25 cellular contexts compared by ENCODE assay signal in genomic region chr4:100479971-100480370, GRCh38. TPM values are rescaled to one million over a fixed set of nuclear protein-coding genes. Genes with fewer than 3 reads are reported as not detected.
DNase-seq lines count a peak whose midpoint lies in the region; ATAC-seq, FAIRE-seq and TF ChIP-seq lines count a peak whose summit lies in the region.
"Had no signal": no experiment of that assay in that cellular context is flagged by ENCODE, and none has a peak within 500 bp of the region (broad histone marks: within the 10 kb centered on the region; RNA-seq: fewer than 3 reads in every experiment).

No MANE protein-coding gene starts in this region.

- no peaks in the 10 kb centered on the region for H3K36me3 Mint-ChIP-seq in T-helper 17 cell (ENCODE audit: low read depth)
- H3K36me3 Mint-ChIP-seq: CD14-positive monocyte; CD4-positive, alpha-beta memory T cell; CD4-positive, CD25-positive, alpha-beta regulatory T cell; CD8-positive, alpha-beta memory T cell had no signal

- POLR2A ChIA-PET in A549 (lab: Yijun Ruan, JAX) (no interaction called here), IMR-90 (lab: Charles Lee; ENCODE audit: unreplicated experiment) (no interaction called here), H1 (lab: Charles Lee; ENCODE audit: partially characterized antibody) (no interaction called here)

- CTCF ChIA-PET in A549 (lab: Yijun Ruan, JAX) (no interaction called here), IMR-90 (lab: Yijun Ruan, JAX) (interaction anchor here (0.7 kb wide), 1 partner anchor 464 kb away, joined by 4 read pairs; no protein-coding TSS in a partner anchor), H1 (lab: Charles Lee; ENCODE audit: partially characterized antibody) (no interaction called here)

- H3K4me2 ChIP-seq in A549 = no peak overlapping the region
- H3K4me2 ChIP-seq in IMR-90 (ENCODE audit: low read depth, low read length) = no peak overlapping the region
- H3K4me2 ChIP-seq in H1 (ENCODE audit: insufficient read depth in 1 of 2, low read depth in 2 of 2, low read length in 2 of 2) = no peak overlapping the region
- H3K4me2 ChIP-seq: BLaER1 had no signal

- H2BK120ac ChIP-seq in IMR-90 (ENCODE audit: low read depth, low read length) (no peak overlapping the region), H1 (replicated peaks; ENCODE audit: low read depth, low read length) (no peak overlapping the region)

- no peak overlapping the region for H2BK12ac ChIP-seq in H1 (ENCODE audit: low read depth, low read length)

- TF ChIP-seq EP300 in A549 (IDR thresholded peaks at IDR 0.05) (no peak), H1 (IDR thresholded peaks at IDR 0.05; ENCODE audit: borderline replicate concordance in 1 of 2, low read depth in 2 of 2, low read length in 2 of 2) (no peak)

- no peak overlapping the region for H4K8ac ChIP-seq in IMR-90 (ENCODE audit: low read depth in 2 of 2, low read length in 2 of 2)
- H4K8ac ChIP-seq in H1 (ENCODE audit: extremely low read depth, insufficient read depth, low read length) = no peak overlapping the region

- TF ChIP-seq RAD21 in A549 (conservative IDR thresholded peaks at IDR 0.05 in 1 of 2, IDR thresholded peaks at IDR 0.05 in 1 of 2) = no peak
- TF ChIP-seq RAD21 in IMR-90 (IDR thresholded peaks at IDR 0.05; ENCODE audit: low read length) = no peak
- no peak for TF ChIP-seq RAD21 in H1 (IDR thresholded peaks at IDR 0.05 in 1 of 2, conservative IDR thresholded peaks at IDR 0.05 in 1 of 2; ENCODE audit: low read depth in 2 of 2, low read length in 2 of 2)

- dilution Hi-C loops in IMR-90 (cut with HindIII; ENCODE audit: low sequenced_read_pairs, unreplicated experiment) = no loop called here

- H3K79me2 ChIP-seq in H1 (ENCODE audit: control insufficient read depth in 1 of 2, insufficient read depth in 2 of 2, low read length in 2 of 2) = no peaks in the 10 kb centered on the region

- DNase-seq in A549 (ENCODE audit: low read depth in 1 of 2, low spot score in 1 of 2) (no peak), IMR-90 (no peak), H1 (ENCODE audit: low read depth in 1 of 2, low spot score in 2 of 2) (no peak), T-helper 17 cell (no peak)
- no peak for DNase-seq in activated CD4-positive, alpha-beta T cell treated with anti-CD3 and anti-CD28 coated beads for 1 hour
- DNase-seq: 8988T; BE2C; C1 segment of cervical spinal cord; CD4-positive, alpha-beta memory T cell; CD4-positive, CD25-positive, alpha-beta regulatory T cell; CD8-positive, alpha-beta memory T cell; COR-L47; DMS 273 treated with DMSO at 0.1 percent for 48 hours; DMS153; DMS53; DMS79; DND-41; EL; GDM1 had no signal

- no peak overlapping the region for H3K56ac ChIP-seq in IMR-90 (ENCODE audit: extremely low read depth, insufficient read depth, low read length)
- H3K56ac ChIP-seq in H1 (replicated peaks; ENCODE audit: insufficient read length, low read depth, low read length) = no peak overlapping the region

- H3K4me1 Mint-ChIP-seq in T-helper 17 cell = no peaks in the 10 kb centered on the region
- H3K4me1 Mint-ChIP-seq: CD14-positive monocyte; CD4-positive, alpha-beta memory T cell; CD4-positive, CD25-positive, alpha-beta regulatory T cell; CD8-positive, alpha-beta memory T cell had no signal

- H3K9me3 ChIP-seq in A549 (no peaks in the 10 kb centered on the region), IMR-90 (ENCODE audit: control insufficient read depth, insufficient read depth, low read length) (no peaks in the 10 kb centered on the region), H1 (ENCODE audit: insufficient read depth in 2 of 2, low read depth in 1 of 2, low read length in 1 of 2) (no peaks in the 10 kb centered on the region), T-helper 17 cell (ENCODE audit: control insufficient read depth, low read length, poor library complexity, severe bottlenecking) (no peaks in the 10 kb centered on the region)
- H3K9me3 ChIP-seq: BE2C, BLaER1 had no signal

- TF ChIP-seq POLR2A in A549 (IDR thresholded peaks at IDR 0.05; ENCODE audit: low read length) (no peak), IMR-90 (IDR thresholded peaks at IDR 0.05; ENCODE audit: low read depth, low read length) (no peak), H1 (IDR thresholded peaks at IDR 0.05; ENCODE audit: control extremely low read depth in 1 of 2, low read depth in 2 of 2, low read length in 2 of 2) (no peak)

- no peak overlapping the region for H3K4ac ChIP-seq in IMR-90 (ENCODE audit: low read depth, low read length)
- no peak overlapping the region for H3K4ac ChIP-seq in H1 (replicated peaks; ENCODE audit: insufficient read length, low read depth, low read length)

- no TSS peak for BruUV-seq in IMR-90 (replicated peaks; lab: Mats Ljungman, UMichigan)

- H4K91ac ChIP-seq in IMR-90 (ENCODE audit: insufficient read depth, low read depth, low read length) (no peak overlapping the region), H1 (replicated peaks; ENCODE audit: insufficient read length, low read length) (no peak overlapping the region)

- H3K27ac ChIP-seq in A549 (no peak overlapping the region), IMR-90 (ENCODE audit: insufficient read depth, low read length) (no peak overlapping the region), H1 (ENCODE audit: low read depth, low read length) (no peak overlapping the region)
- H3K27ac ChIP-seq: BLaER1 had no signal

- H2BK15ac ChIP-seq in IMR-90 (ENCODE audit: low read depth, low read length) = no peak overlapping the region
- no peak overlapping the region for H2BK15ac ChIP-seq in H1 (ENCODE audit: low read length)

- in situ Hi-C loops in IMR-90 (cut with MboI; ENCODE audit: low sequenced_read_pairs) = no loop called here

- H2BK5ac ChIP-seq in IMR-90 (ENCODE audit: low read depth, low read length, poor library complexity, severe bottlenecking) = no peak overlapping the region
- H2BK5ac ChIP-seq in H1 (ENCODE audit: low read depth, low read length) = no peak overlapping the region

- no peak overlapping the region for H3K23ac ChIP-seq in IMR-90 (ENCODE audit: low read depth, low read length)
- no peak overlapping the region for H3K23ac ChIP-seq in H1 (ENCODE audit: insufficient read length)

- H3K23me2 ChIP-seq in H1 (ENCODE audit: low read depth, low read length) = no peaks in the 10 kb centered on the region

- no peaks in the 10 kb centered on the region for H3K36me3 ChIP-seq in IMR-90 (ENCODE audit: control insufficient read depth, insufficient read depth, low read length)
- no peaks in the 10 kb centered on the region for H3K36me3 ChIP-seq in H1 (ENCODE audit: control insufficient read depth in 2 of 4, insufficient read depth in 4 of 4, low read length in 3 of 4)
- H3K36me3 ChIP-seq: BE2C, BLaER1 had no signal

- H4K5ac ChIP-seq in IMR-90 (ENCODE audit: low read depth, low read length) = no peak overlapping the region
- no peak overlapping the region for H4K5ac ChIP-seq in H1 (ENCODE audit: insufficient read length, low read depth, low read length)

- H4K20me1 ChIP-seq in IMR-90 (ENCODE audit: insufficient read depth, low read length) (no peaks in the 10 kb centered on the region), H1 (replicated peaks in 1 of 2; ENCODE audit: control insufficient read depth in 1 of 2, insufficient read depth in 2 of 2, low read length in 2 of 2) (no peaks in the 10 kb centered on the region)
- H4K20me1 ChIP-seq: BLaER1 had no signal

- H2AK9ac ChIP-seq in IMR-90 (replicated peaks; ENCODE audit: low read depth, low read length, poor library complexity) = no peak overlapping the region

- ATAC-seq in A549 (no peak), IMR-90 (ENCODE audit: low read depth) (no peak), T-helper 17 cell (no peak)

- TF ChIP-seq CTCF in A549 (IDR thresholded peaks at IDR 0.05) (no peak), IMR-90 (conservative IDR thresholded peaks at IDR 0.05; ENCODE audit: low read depth, low read length) (no peak), H1 (IDR thresholded peaks at IDR 0.05; ENCODE audit: control extremely low read depth in 1 of 3, insufficient read depth in 1 of 3, low read depth in 1 of 3, low read length in 3 of 3) (no peak)

- H2BK20ac ChIP-seq in IMR-90 (ENCODE audit: low read depth, low read length) (no peak overlapping the region), H1 (ENCODE audit: low read length) (no peak overlapping the region)

- H3K4me1 ChIP-seq in A549 (no peaks in the 10 kb centered on the region), IMR-90 (ENCODE audit: control insufficient read depth, insufficient read depth, low read length) (no peaks in the 10 kb centered on the region), H1 (replicated peaks in 1 of 4; ENCODE audit: control insufficient read depth in 3 of 4, insufficient read depth in 4 of 4, low read length in 3 of 4) (no peaks in the 10 kb centered on the region)
- H3K4me1 ChIP-seq: BE2C, BLaER1 had no signal

- H3K18ac ChIP-seq in IMR-90 (ENCODE audit: low read depth, low read length) (no peak overlapping the region), H1 (ENCODE audit: extremely low read depth, low read length) (no peak overlapping the region)

- no peak for FAIRE-seq in A549 (lab: Jason Lieb, UNC)
- FAIRE-seq in H1 (lab: Jason Lieb, UNC) = no peak
- FAIRE-seq: GM12891, GM19239 had no signal

- H3K27me3 ChIP-seq in IMR-90 (ENCODE audit: control insufficient read depth, insufficient read depth, low read length) = no peaks in the 10 kb centered on the region
- H3K27me3 ChIP-seq in H1 (replicated peaks in 1 of 4; ENCODE audit: control insufficient read depth in 3 of 4, extremely low read depth in 1 of 4, insufficient read depth in 3 of 4, low read length in 3 of 4) = no peaks in the 10 kb centered on the region
- H3K27me3 ChIP-seq: BE2C, BLaER1 had no signal

- H3K14ac ChIP-seq in IMR-90 (replicated peaks; ENCODE audit: low read depth, low read length) = no peak overlapping the region
- no peak overlapping the region for H3K14ac ChIP-seq in H1 (ENCODE audit: insufficient read length)

- H3K9me1 ChIP-seq in IMR-90 (ENCODE audit: insufficient read depth, low read length) = no peaks in the 10 kb centered on the region

- H2AFZ ChIP-seq in IMR-90 (replicated peaks; ENCODE audit: low read length, poor library complexity) (no peak overlapping the region), H1 (ENCODE audit: low read length) (no peak overlapping the region)

- H3K9ac ChIP-seq in IMR-90 (ENCODE audit: low read depth, low read length) (no peak overlapping the region), H1 (replicated peaks in 1 of 4; ENCODE audit: extremely low read depth in 1 of 4, low read depth in 3 of 4, low read length in 3 of 4) (no peak overlapping the region)
- H3K9ac ChIP-seq: BLaER1 had no signal

- WGBS in A549 (ENCODE audit: missing lambda C conversion rate) = 19% methylated on average over 1 of the region's 1 CpG
- no CpG with 5 or more reads among the region's 1 CpG for WGBS in IMR-90 (ENCODE audit: extremely low coverage in 2 of 2, insufficient read length in 1 of 2), 2 experiments
- WGBS in H1 (ENCODE audit: extremely low coverage in 1 of 2, insufficient coverage in 1 of 2, insufficient read length in 1 of 2, insufficient replicate concordance in 2 of 2, low coverage in 1 of 2, low lambda C conversion rate in 2 of 2, missing lambda C conversion rate in 1 of 2), 2 experiments = 87% methylated on average over 1 of the region's 1 CpG; no CpG with 5 or more reads in 1 of the 2 experiments

- H3K27ac Mint-ChIP-seq in T-helper 17 cell = no peak overlapping the region
- H3K27ac Mint-ChIP-seq: CD14-positive monocyte; CD4-positive, alpha-beta memory T cell; CD4-positive, CD25-positive, alpha-beta regulatory T cell; CD8-positive, alpha-beta memory T cell had no signal

- H2AK5ac ChIP-seq in IMR-90 (ENCODE audit: low read depth, low read length) = no peak overlapping the region
- no peak overlapping the region for H2AK5ac ChIP-seq in H1 (ENCODE audit: low read depth, low read length)

- no peak overlapping the region for H3K4me3 Mint-ChIP-seq in T-helper 17 cell
- H3K4me3 Mint-ChIP-seq: CD14-positive monocyte; CD4-positive, alpha-beta memory T cell; CD4-positive, CD25-positive, alpha-beta regulatory T cell; CD8-positive, alpha-beta memory T cell had no signal

- H3K79me1 ChIP-seq in IMR-90 (ENCODE audit: low read depth in 1 of 2, low read length in 2 of 2) (no peaks in the 10 kb centered on the region), H1 (ENCODE audit: low read depth, low read length) (no peaks in the 10 kb centered on the region)

- H3K4me3 ChIP-seq in A549 (no peak overlapping the region), IMR-90 (ENCODE audit: insufficient read depth, low read depth, low read length) (no peak overlapping the region), H1 (ENCODE audit: extremely low read depth in 1 of 4, insufficient read depth in 2 of 4, low read depth in 3 of 4, low read length in 4 of 4) (no peak overlapping the region)
- H3K4me3 ChIP-seq: BLaER1 had no signal

- H3K27me3 Mint-ChIP-seq in T-helper 17 cell = peaks cover 11% of the 10 kb centered on the region
- H3K27me3 Mint-ChIP-seq: CD4-positive, CD25-positive, alpha-beta regulatory T cell had no signal

- intact Hi-C loops in IMR-90 (cut with micrococcal nuclease) = no loop called here

RNA-seq across cellular contexts. Expression of gene EMCN, which starts 37.9 kb away (rescaled TPM):
- polyA plus RNA-seq in A549 (2011; rRNA removed) (not detected in 2 replicates), A549 (2017; fragmentation: RNase III; extraction: RNeasy Plus Mini Kit Qiagen cat#74134 plus additional on column Dnase treatment) (not detected in 3 replicates), IMR-90 (2012; rRNA removed) (not detected in 2 replicates), H1 (2011; rRNA removed) (not detected in 2 replicates)
- not detected in 2 replicates for polyA plus RNA-seq in A549 (2012; cell fraction: cytosol; rRNA removed)
- not detected in 2 replicates for polyA plus RNA-seq in A549 (2012; cell fraction: nucleus; rRNA removed)
- not detected in 2 replicates for polyA minus RNA-seq in A549 (2011; rRNA and poly(A)+ RNA removed)
- total RNA-seq in IMR-90 (2012; rRNA removed) (not detected in 2 replicates), T-helper 17 cell (not detected)
- polyA plus RNA-seq in IMR-90 (2012; cell fraction: cytosol; rRNA removed) = not detected in 2 replicates
- not detected in 2 replicates for polyA plus RNA-seq in IMR-90 (2012; cell fraction: nucleus; rRNA removed; ENCODE audit: low replicate concordance)
- not detected in 2 replicates for total RNA-seq in H1 (2021; fragmentation: NEBNext Ultra II Directional; extraction: Animal tissue kit (Norgen Biotek cat#: 25700))
- not detected for polyA plus RNA-seq in H1 (2011; cell fraction: cytosol; rRNA removed)
- polyA plus RNA-seq in H1 (2011; cell fraction: nucleus; rRNA removed) = not detected
- not detected in 4 replicates for polyA plus RNA-seq in H1 (2012, experiment 1 of 2)
- polyA plus RNA-seq in H1 (2012, experiment 2 of 2) = not detected
- polyA plus RNA-seq in H1 (2013, experiment 1 of 2) = not detected
- polyA plus RNA-seq in H1 (2013, experiment 2 of 2) = 0.09 TPM
- not detected in 2 replicates for polyA minus RNA-seq in H1 (2011; rRNA and poly(A)+ RNA removed)
- not detected for polyA minus RNA-seq in H1 (2011; cell fraction: cytosol; rRNA and poly(A)+ RNA removed)
- not detected for polyA minus RNA-seq in H1 (2011; cell fraction: nucleus; rRNA and poly(A)+ RNA removed)
- total RNA-seq: CD4-positive, alpha-beta memory T cell; CD4-positive, CD25-positive, alpha-beta regulatory T cell; CD8-positive, alpha-beta memory T cell; Daoy; G401 had no signal
- polyA plus RNA-seq: CD14-positive monocyte; CD4-positive, alpha-beta memory T cell; CD4-positive, CD25-positive, alpha-beta regulatory T cell; CD8-positive, alpha-beta memory T cell had no signal

Comparison
In these comparisons a context has a peak if more than half of its experiments do, and no peak if none do; other contexts are left out.
1. Of the 18 proteins assayed by ChIP-seq in both H1 and A549: peak only in H1: none; only in A549: none; in both: MAFK; in neither: 17.